8 cellular contexts compared by ENCODE assay signal in the genomic region with DNA sequence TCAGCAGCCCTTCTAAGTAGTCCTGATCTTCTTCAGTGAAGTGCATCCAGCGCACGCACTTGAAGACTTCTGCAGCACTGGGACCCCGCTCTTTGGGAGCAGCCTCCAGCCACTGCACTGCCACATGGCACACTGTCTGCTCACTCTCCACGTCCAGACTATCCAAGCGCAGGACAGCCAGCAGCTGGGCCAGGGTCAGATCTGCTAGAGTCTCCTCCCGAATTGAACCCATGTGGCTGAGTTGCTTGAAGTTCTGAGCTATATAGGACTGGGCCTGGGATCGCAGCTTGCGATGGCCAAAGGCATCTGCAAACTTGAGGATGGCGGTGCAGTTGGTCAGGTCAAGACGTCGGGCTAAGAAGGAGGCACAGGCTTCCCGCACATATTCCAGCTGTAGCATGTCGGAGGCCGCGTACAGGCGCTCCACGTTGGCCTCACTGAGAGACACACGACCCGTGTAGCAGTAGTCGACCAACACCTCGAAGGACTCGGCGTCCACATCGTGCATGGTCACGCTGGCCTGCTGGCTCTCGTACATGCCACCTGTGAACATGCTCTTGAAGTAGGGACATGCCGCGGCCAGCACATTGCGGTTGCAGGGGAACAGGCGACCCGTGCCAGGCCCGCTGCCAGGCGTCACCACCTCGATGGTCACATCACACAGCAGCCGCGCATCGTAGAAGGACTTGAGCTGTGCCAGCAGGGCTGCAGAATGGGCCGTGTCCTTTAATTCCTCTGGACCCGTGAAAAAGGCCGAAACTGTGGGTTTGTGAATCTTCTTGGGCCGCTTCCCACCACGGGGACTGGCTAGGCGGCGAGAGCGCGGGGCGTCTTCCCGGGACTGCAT. TPM values are rescaled to one million over a fixed set of nuclear protein-coding genes. Genes with fewer than 3 reads are reported as not detected.
DNase-seq lines count a peak whose midpoint lies in the region; ATAC-seq and TF ChIP-seq lines count a peak whose summit lies in the region.
"Not testable (repeated sequence)": the region's sequence is repeated elsewhere in the genome, so short reads cannot be mapped to it uniquely, and the experiment has no call there.

No MANE protein-coding gene starts in this region.

- not testable (repeated sequence) for H3K36me3 ChIP-seq in CD8-positive, alpha-beta T cell (ENCODE audit: insufficient read depth, low read length); ascending aorta; muscle layer of colon (ENCODE audit: insufficient read depth, low read length)

- H3K9me3 Mint-ChIP-seq in CD8-positive, alpha-beta T cell: not testable (repeated sequence)

- H3K4me1 Mint-ChIP-seq in CD8-positive, alpha-beta T cell (ENCODE audit: low read depth): peaks cover 55% of the 10 kb centered on the region

- H3K4me3 ChIP-seq in CD8-positive, alpha-beta T cell (ENCODE audit: low read depth, low read length): peak overlapping the region; percentile 70
- H3K4me3 ChIP-seq in ascending aorta (peak overlapping the region; percentile 77 to 83), muscle layer of colon (ENCODE audit: low read depth in 1 of 2, low read length in 2 of 2) (peak overlapping the region; percentile 46 to 70)

- H3K27ac Mint-ChIP-seq in CD8-positive, alpha-beta T cell: peak overlapping the region; percentile 93

- H3K4me1 ChIP-seq in CD8-positive, alpha-beta T cell (ENCODE audit: insufficient read depth, low read length): peaks cover 43% of the 10 kb centered on the region
- H3K4me1 ChIP-seq in ascending aorta: not testable (repeated sequence)
- H3K4me1 ChIP-seq in foreskin keratinocyte (peaks cover 14% of the 10 kb centered on the region), muscle layer of colon (ENCODE audit: insufficient read depth, low read length) (peaks cover 38% of the 10 kb centered on the region)

- H3K27me3 ChIP-seq in CD8-positive, alpha-beta T cell (ENCODE audit: insufficient read depth, low read length); ascending aorta; foreskin keratinocyte; muscle layer of colon (ENCODE audit: control insufficient read depth in 1 of 2, insufficient read depth in 2 of 2, low read length in 2 of 2): not testable (repeated sequence)

- H3K4me3 Mint-ChIP-seq in CD8-positive, alpha-beta T cell: peak overlapping the region; percentile 95

- ATAC-seq in CD8-positive, alpha-beta T cell; foreskin keratinocyte: not testable (repeated sequence)
- ATAC-seq in GM21717 (IDR thresholded peaks at IDR 0.05; ENCODE audit: unreplicated experiment) (peak; percentile 19), HG03442 (IDR thresholded peaks at IDR 0.05; ENCODE audit: unreplicated experiment) (peak; percentile 2)
- ATAC-seq in stimulated activated naive CD8-positive, alpha-beta T cell treated with anti-CD3 and anti-CD28 coated beads, Interleukin-15, Interleukin-2, amounts not matched to agents 100 U/mL and 50 U/mL, for 24 hours: peak; percentile 2

- peak overlapping the region; percentile 74 for H3K9ac ChIP-seq in muscle layer of colon (ENCODE audit: low read length)

- H3K36me3 Mint-ChIP-seq in CD8-positive, alpha-beta T cell: peaks cover 14% of the 10 kb centered on the region

- not testable (repeated sequence) for H3K27me3 Mint-ChIP-seq in CD8-positive, alpha-beta T cell (ENCODE audit: low read depth)

- peak overlapping the region; percentile 48 for H3K27ac ChIP-seq in CD8-positive, alpha-beta T cell (ENCODE audit: low read depth, low read length)
- H3K27ac ChIP-seq in ascending aorta (peak overlapping the region; percentile 76 to 77), foreskin keratinocyte (peak overlapping the region; percentile 85), muscle layer of colon (ENCODE audit: low read depth, low read length) (peak overlapping the region; percentile 81)

- not testable (repeated sequence) for TF ChIP-seq CTCF in CD8-positive, alpha-beta T cell (IDR thresholded peaks at IDR 0.05); ascending aorta (IDR thresholded peaks at IDR 0.05); foreskin keratinocyte (conservative IDR thresholded peaks at IDR 0.05)

- H3K9me3 ChIP-seq in CD8-positive, alpha-beta T cell (ENCODE audit: low read length); ascending aorta; muscle layer of colon (ENCODE audit: low read length): not testable (repeated sequence)

- CTCF ChIA-PET in CD8-positive, alpha-beta T cell (lab: Charles Lee): not testable (repeated sequence)

- not testable (repeated sequence) for DNase-seq in CD8-positive, alpha-beta T cell; ascending aorta (ENCODE audit: low spot score in 2 of 2); foreskin keratinocyte
- peak; percentile 15 for DNase-seq in SK-N-DZ (ENCODE audit: low spot score)
- DNase-seq in stimulated activated naive CD8-positive, alpha-beta T cell treated with anti-CD3 and anti-CD28 coated beads, Interleukin-15, Interleukin-2, amounts not matched to agents 100 U/mL and 50 U/mL, for 24 hours: peak; percentile 11

- POLR2A ChIA-PET in CD8-positive, alpha-beta T cell (lab: Charles Lee): interaction anchor here (0.6 kb wide), 1 partner anchor 19 kb away, joined by 3 read pairs; no protein-coding TSS in a partner anchor

- intact Hi-C loops in CD8-positive, alpha-beta T cell (cut with DNase I, micrococcal nuclease): loop anchor here (1.0 to 10.0 kb wide), 12 partner anchors 62 to 1140 kb away; partner anchors contain the start of genes AKAP11 (in 2 of the 2), KBTBD7 (in 2 of the 2), MTRF1 (in 2 of the 2) and NAA16 (in 2 of the 2)
- intact Hi-C loops in ascending aorta (cut with DNase I): loop anchor here (1.0 to 10.0 kb wide), 4 partner anchors 62 to 207 kb away; partner anchors contain the start of genes KBTBD7, MTRF1 and WBP4

RNA-seq across cellular contexts. Expression of gene KBTBD6, which starts 0.7 kb away (rescaled TPM):
- total RNA-seq in CD8-positive, alpha-beta T cell: 1 to 10 TPM; 2.2 to 2.3 TPM
- polyA plus RNA-seq in SK-N-DZ (2014; cell fraction: cytosol; rRNA removed): 16.3 and 17.9 TPM in 2 replicates
- 3.6 and 4.3 TPM in 2 replicates for polyA plus RNA-seq in SK-N-DZ (2014; cell fraction: nucleus; rRNA removed)
- 2.0 TPM for total RNA-seq in ascending aorta
- total RNA-seq in foreskin keratinocyte: 7.7 and 9.5 TPM in 2 replicates
- 2.0 and 2.9 TPM in 2 replicates for polyA plus RNA-seq in foreskin keratinocyte
